In the genomic region with DNA sequence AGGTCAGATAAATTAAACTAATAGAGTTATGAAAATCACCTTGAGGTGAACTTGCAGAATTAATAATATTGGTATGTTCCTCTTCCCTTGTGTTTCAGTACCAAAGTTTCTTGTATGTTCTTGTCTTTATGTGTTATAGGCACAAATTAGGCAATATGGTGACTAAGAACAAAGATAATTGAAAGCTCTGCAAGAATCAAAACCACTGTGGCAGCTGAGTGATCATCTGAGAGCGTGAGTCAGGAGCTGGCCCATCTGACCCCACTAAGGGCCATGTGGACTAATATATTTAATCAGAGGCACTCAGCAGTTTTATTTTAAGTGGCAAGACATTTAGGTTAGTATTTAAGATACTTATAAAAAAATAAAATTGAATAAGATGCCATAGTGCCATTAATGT, we compare ENCODE assay signal across 23 cellular contexts. TPM values are rescaled to one million over a fixed set of nuclear protein-coding genes. Genes with fewer than 3 reads are reported as not detected.
A peak's percentile ranks its signal among the peaks of the same experiment; 100 is the strongest.
DNase-seq lines count a peak whose midpoint lies in the region; ATAC-seq, FAIRE-seq and TF ChIP-seq lines count a peak whose summit lies in the region.
"Had no signal": no experiment of that assay in that cellular context is flagged by ENCODE, and none has a peak within 500 bp of the region (broad histone marks: within the 10 kb centered on the region; RNA-seq: fewer than 3 reads in every experiment).

No MANE protein-coding gene starts in this region.

- no peak overlapping the region for H3K4me3 Mint-ChIP-seq in activated CD4-positive, alpha-beta memory T cell treated with anti-CD3 and anti-CD28 coated beads, Interleukin-2, amount 10 ng/mL, durations not matched to agents 7 days and 5 days
- H3K4me3 Mint-ChIP-seq: activated CD4-positive, alpha-beta T cell treated with anti-CD3 and anti-CD28 coated beads, Interleukin-2, amount 10 ng/mL, durations not matched to agents 24 days and 14 days; CD4-positive, CD25-positive, alpha-beta regulatory T cell; naive thymus-derived CD8-positive, alpha-beta T cell had no signal

- H3K27ac Mint-ChIP-seq in activated CD4-positive, alpha-beta memory T cell treated with anti-CD3 and anti-CD28 coated beads, Interleukin-2, amount 10 ng/mL, durations not matched to agents 7 days and 5 days, result no peak overlapping the region
- H3K27ac Mint-ChIP-seq: activated CD4-positive, alpha-beta T cell treated with anti-CD3 and anti-CD28 coated beads, Interleukin-2, amount 10 ng/mL, durations not matched to agents 24 days and 14 days; CD4-positive, CD25-positive, alpha-beta regulatory T cell; naive thymus-derived CD8-positive, alpha-beta T cell had no signal

- no peaks in the 10 kb centered on the region for H3K36me3 Mint-ChIP-seq in activated CD4-positive, alpha-beta memory T cell treated with anti-CD3 and anti-CD28 coated beads, Interleukin-2, amount 10 ng/mL, durations not matched to agents 7 days and 5 days (ENCODE audit: low read depth)
- H3K36me3 Mint-ChIP-seq: CD4-positive, CD25-positive, alpha-beta regulatory T cell had no signal

- no peaks in the 10 kb centered on the region for H3K9me3 Mint-ChIP-seq in activated CD4-positive, alpha-beta memory T cell treated with anti-CD3 and anti-CD28 coated beads, Interleukin-2, amount 10 ng/mL, durations not matched to agents 7 days and 5 days
- H3K9me3 Mint-ChIP-seq: activated CD4-positive, alpha-beta T cell treated with anti-CD3 and anti-CD28 coated beads, Interleukin-2, amount 10 ng/mL, durations not matched to agents 24 days and 14 days had no signal

- no peak overlapping the region for H3K27ac ChIP-seq in fibroblast of lung (ENCODE audit: insufficient read depth, low read length)

- H4K20me1 ChIP-seq in fibroblast of lung (ENCODE audit: control insufficient read depth, extremely low read depth, insufficient read depth, low read length), result no peaks in the 10 kb centered on the region

- peaks cover 18% of the 10 kb centered on the region for H3K27me3 Mint-ChIP-seq in activated CD4-positive, alpha-beta memory T cell treated with anti-CD3 and anti-CD28 coated beads, Interleukin-2, amount 10 ng/mL, durations not matched to agents 7 days and 5 days

- H3K9ac ChIP-seq in fibroblast of lung (ENCODE audit: insufficient read depth, low read length), result no peak overlapping the region

- TF ChIP-seq CTCF in fibroblast of lung (conservative IDR thresholded peaks at IDR 0.05 in 1 of 2, IDR thresholded peaks at IDR 0.05 in 1 of 2; ENCODE audit: low read depth in 1 of 2, low read length in 2 of 2) (no peak), retinal pigment epithelial cell (conservative IDR thresholded peaks at IDR 0.05; ENCODE audit: low read depth, low read length) (no peak)

- no peaks in the 10 kb centered on the region for H3K27me3 ChIP-seq in fibroblast of lung (ENCODE audit: control insufficient read depth, insufficient read depth, low read length)

- peak; percentile 72 for FAIRE-seq in RCC 7860 (lab: Jason Lieb, UNC)

- CTCF ChIA-PET in activated CD4-positive, alpha-beta memory T cell treated with anti-CD3 and anti-CD28 coated beads, Interleukin-2, amount 10 ng/mL, durations not matched to agents 7 days and 5 days (lab: Charles Lee), result no interaction called here

- H3K36me3 ChIP-seq in fibroblast of lung (ENCODE audit: control insufficient read depth, insufficient read depth, low read length), result no peaks in the 10 kb centered on the region

- peak; percentile 44 for DNase-seq in GM04504 (ENCODE audit: low read depth)
- no peak for DNase-seq in RCC 7860 (ENCODE audit: low spot score)
- peak; percentile 18 to 73 for DNase-seq in fibroblast of lung (ENCODE audit: low read depth in 2 of 2)
- DNase-seq in retinal pigment epithelial cell (ENCODE audit: low read depth), result peak; percentile 26
- no peak for DNase-seq in activated CD4-positive, alpha-beta memory T cell treated with anti-CD3 and anti-CD28 coated beads, Interleukin-2, amount 10 ng/mL, durations not matched to agents 7 days and 5 days
- no peak for DNase-seq in NCI-H526 treated with DMSO at 0.1 percent for 48 hours (lab: John Stamatoyannopoulos, UW)
- DNase-seq in hepatic stellate cell (ENCODE audit: low spot score), result no peak
- DNase-seq: activated T-cell treated with anti-CD3 and anti-CD28 coated beads, Interleukin-2, amount 50 U/mL, for 48 hours; amniotic stem cell; CD4-positive, CD25-positive, alpha-beta regulatory T cell; cortex of kidney; glutamatergic neuron; IMR-90; left colon; naive thymus-derived CD8-positive, alpha-beta T cell; NCI-H1694; NCI-H446 treated with DMSO at 0.1 percent for 48 hours; retina; RPMI8226; stimulated activated naive CD4-positive, alpha-beta T cell treated with Interleukin-2 at 50 U/mL for 16 hours; T-helper 2 cell had no signal

- H2AFZ ChIP-seq in fibroblast of lung (ENCODE audit: low read length), result no peak overlapping the region

- no peaks in the 10 kb centered on the region for H3K4me1 Mint-ChIP-seq in activated CD4-positive, alpha-beta memory T cell treated with anti-CD3 and anti-CD28 coated beads, Interleukin-2, amount 10 ng/mL, durations not matched to agents 7 days and 5 days
- H3K4me1 Mint-ChIP-seq: activated CD4-positive, alpha-beta T cell treated with anti-CD3 and anti-CD28 coated beads, Interleukin-2, amount 10 ng/mL, durations not matched to agents 24 days and 14 days; CD4-positive, CD25-positive, alpha-beta regulatory T cell; naive thymus-derived CD8-positive, alpha-beta T cell had no signal

- ATAC-seq in HG02970 (IDR thresholded peaks at IDR 0.05; ENCODE audit: low FRiP score, unreplicated experiment), result no peak
- ATAC-seq: left colon; naive thymus-derived CD8-positive, alpha-beta T cell had no signal

- H3K4me3 ChIP-seq in fibroblast of lung (replicated peaks in 1 of 4; ENCODE audit: control extremely low read depth in 1 of 4, insufficient read depth in 1 of 4, low read depth in 3 of 4, low read length in 4 of 4), result no peak overlapping the region
- no peak overlapping the region for H3K4me3 ChIP-seq in retinal pigment epithelial cell (ENCODE audit: low read length)

- H3K4me1 ChIP-seq in fibroblast of lung (ENCODE audit: control insufficient read depth, extremely low read depth, insufficient read depth, low read length), result peaks cover 6% of the 10 kb centered on the region

- no peaks in the 10 kb centered on the region for H3K9me3 ChIP-seq in fibroblast of lung (ENCODE audit: control insufficient read depth, insufficient read depth, low read depth, low read length)

- H3K79me2 ChIP-seq in fibroblast of lung (ENCODE audit: control insufficient read depth, insufficient read depth, low read length), result no peaks in the 10 kb centered on the region

- H3K4me2 ChIP-seq in fibroblast of lung (ENCODE audit: extremely low read depth, insufficient read depth, low read length), result no peak overlapping the region

- POLR2A ChIA-PET in activated CD4-positive, alpha-beta memory T cell treated with anti-CD3 and anti-CD28 coated beads, Interleukin-2, amount 10 ng/mL, durations not matched to agents 7 days and 5 days (lab: Charles Lee), result no interaction called here

RNA-seq across cellular contexts. Expression of a gene that starts 12.8 kb away (rescaled TPM):
- not detected in 2 replicates for total RNA-seq in fibroblast of lung
- polyA plus RNA-seq in fibroblast of lung, result 0.02 and 0.03 TPM in 2 replicates
- polyA plus RNA-seq in fibroblast of lung (2012), result not detected in 2 replicates
- polyA minus RNA-seq in fibroblast of lung (ENCODE audit: low replicate concordance), result not detected in 2 replicates
- total RNA-seq in activated CD4-positive, alpha-beta memory T cell treated with anti-CD3 and anti-CD28 coated beads, Interleukin-2, amount 10 ng/mL, durations not matched to agents 7 days and 5 days, result not detected
- total RNA-seq: activated CD4-positive, alpha-beta T cell treated with anti-CD3 and anti-CD28 coated beads, Interleukin-2, amount 10 ng/mL, durations not matched to agents 24 days and 14 days; CD4-positive, CD25-positive, alpha-beta regulatory T cell; IMR-90; naive thymus-derived CD8-positive, alpha-beta T cell had no signal
- polyA plus RNA-seq: CD4-positive, CD25-positive, alpha-beta regulatory T cell; IMR-90; naive thymus-derived CD8-positive, alpha-beta T cell had no signal

RNA-seq across cellular contexts. Expression of a gene that starts 59.6 kb away (rescaled TPM):
- not detected in 2 replicates for total RNA-seq in fibroblast of lung
- not detected in 2 replicates for polyA plus RNA-seq in fibroblast of lung
- polyA plus RNA-seq in fibroblast of lung (2012), result not detected in 2 replicates
- not detected in 2 replicates for polyA minus RNA-seq in fibroblast of lung (ENCODE audit: low replicate concordance)
- not detected for total RNA-seq in activated CD4-positive, alpha-beta memory T cell treated with anti-CD3 and anti-CD28 coated beads, Interleukin-2, amount 10 ng/mL, durations not matched to agents 7 days and 5 days
- total RNA-seq: activated CD4-positive, alpha-beta T cell treated with anti-CD3 and anti-CD28 coated beads, Interleukin-2, amount 10 ng/mL, durations not matched to agents 24 days and 14 days; CD4-positive, CD25-positive, alpha-beta regulatory T cell; IMR-90; left colon; naive thymus-derived CD8-positive, alpha-beta T cell had no signal
- polyA plus RNA-seq: CD4-positive, CD25-positive, alpha-beta regulatory T cell; IMR-90; naive thymus-derived CD8-positive, alpha-beta T cell had no signal

Comparison
In these comparisons a context has a peak if more than half of its experiments do, and no peak if none do; other contexts are left out.
1. DNase-seq: peak in GM04504 (single experiment), fibroblast of lung (2 of 2) and retinal pigment epithelial cell (single experiment); none in RCC 7860 (single experiment), activated CD4-positive, alpha-beta memory T cell treated with anti-CD3 and anti-CD28 coated beads, Interleukin-2, amount 10 ng/mL, durations not matched to agents 7 days and 5 days (single experiment), NCI-H526 treated with DMSO at 0.1 percent for 48 hours (single experiment) and hepatic stellate cell (single experiment).